Comparison of ENCODE assay signal across 10 cellular contexts in genomic region chr7:142771353-142771723, GRCh38.
DNase-seq lines count a peak whose midpoint lies in the region; ATAC-seq lines count a peak whose summit lies in the region.
"Had no signal": no experiment of that assay in that cellular context is flagged by ENCODE, and none has a peak within 500 bp of the region (broad histone marks: within the 10 kb centered on the region; RNA-seq: fewer than 3 reads in every experiment).

No MANE protein-coding gene starts in this region.

- ATAC-seq in GM19351 (IDR thresholded peaks at IDR 0.05; ENCODE audit: unreplicated experiment) (peak; percentile 89), HG02943 (IDR thresholded peaks at IDR 0.05; ENCODE audit: low read depth, unreplicated experiment) (peak; percentile 56)

- DNase-seq in COR-L47 (lab: John Stamatoyannopoulos, UW) (peak; percentile 93), NCI-H2081 treated with DMSO at 0.1 percent for 48 hours (lab: John Stamatoyannopoulos, UW) (peak; percentile 94), hippocampal formation (lab: John Stamatoyannopoulos, UW) (no peak), activated gamma-delta T cell treated with Interleukin-2 at 50 U/mL for 16 hours (no peak), SHP77 treated with DMSO at 0.1 percent for 48 hours (lab: John Stamatoyannopoulos, UW) (no peak)
- no peak for DNase-seq in activated CD4-positive, alpha-beta T cell treated with anti-CD3 and anti-CD28 coated beads, Interleukin-2, amount 50 U/mL, for 4 hours
- DNase-seq: activated T-cell treated with anti-CD3 and anti-CD28 coated beads, Interleukin-2, amount 50 U/mL, for 48 hours; AML-193 had no signal

Comparison
In these comparisons a context has a peak if more than half of its experiments do, and no peak if none do; other contexts are left out.
1. DNase-seq: peak in COR-L47 (single experiment) and NCI-H2081 treated with DMSO at 0.1 percent for 48 hours (single experiment); none in activated CD4-positive, alpha-beta T cell treated with anti-CD3 and anti-CD28 coated beads, Interleukin-2, amount 50 U/mL, for 4 hours (0 of 2), hippocampal formation (0 of 2), activated gamma-delta T cell treated with Interleukin-2 at 50 U/mL for 16 hours (single experiment) and SHP77 treated with DMSO at 0.1 percent for 48 hours (single experiment).